ENCODE assay signal across 8 cellular contexts in genomic region chr4:113300384-113301011, GRCh38.
A peak's percentile ranks its signal among the peaks of the same experiment; 100 is the strongest.
DNase-seq lines count a peak whose midpoint lies in the region; ATAC-seq and TF ChIP-seq lines count a peak whose summit lies in the region.

No MANE protein-coding gene starts in this region.

- DNase-seq in Caco-2: no peak
- DNase-seq in LHCN-M2 (ENCODE audit: low read depth): peak; percentile 76
- peak; percentile 77 to 94 for DNase-seq in fibroblast of lung (ENCODE audit: low read depth in 2 of 2)
- DNase-seq in omental fat pad (ENCODE audit: low spot score): no peak
- DNase-seq in activated CD4-positive, CD25-positive, alpha-beta regulatory T cell treated with anti-CD3 and anti-CD28 coated beads, Interleukin-2, amount 50 U/mL, for 72 hours: no peak
- no peak for DNase-seq in NOMO-1 treated with DMSO at 0.1 percent for 48 hours (lab: John Stamatoyannopoulos, UW; ENCODE audit: unreplicated experiment)
- DNase-seq in NCI-H1048 (lab: John Stamatoyannopoulos, UW): no peak
- DNase-seq in type B pancreatic cell (ENCODE audit: extremely low spot score, unreplicated experiment): no peak

- intact Hi-C loops in Caco-2 (cut with micrococcal nuclease; ENCODE audit: unreplicated experiment): no loop called here

- TF ChIP-seq CTCF in Caco-2 (IDR thresholded peaks at IDR 0.05; ENCODE audit: insufficient read depth in 1 of 2, low read depth in 1 of 2, low read length in 1 of 2, severe bottlenecking in 1 of 2, unreplicated experiment in 1 of 2) (no peak), fibroblast of lung (conservative IDR thresholded peaks at IDR 0.05 in 1 of 2, IDR thresholded peaks at IDR 0.05 in 1 of 2; ENCODE audit: low read depth in 1 of 2, low read length in 2 of 2) (no peak), omental fat pad (IDR thresholded peaks at IDR 0.05) (no peak), type B pancreatic cell (conservative IDR thresholded peaks at IDR 0.05) (no peak)

- H3K36me3 Mint-ChIP-seq in Caco-2 (ENCODE audit: insufficient read depth, unreplicated experiment): no peaks in the 10 kb centered on the region
- no peaks in the 10 kb centered on the region for H3K36me3 Mint-ChIP-seq in type B pancreatic cell

- peak; percentile 99 for ATAC-seq in omental fat pad (ENCODE audit: low FRiP score)

- H3K4me2 ChIP-seq in fibroblast of lung (ENCODE audit: extremely low read depth, insufficient read depth, low read length): no peak overlapping the region

- H3K4me3 ChIP-seq in Caco-2 (ENCODE audit: low read depth, low read length) (no peak overlapping the region), fibroblast of lung (replicated peaks in 1 of 4; ENCODE audit: control extremely low read depth in 1 of 4, insufficient read depth in 1 of 4, low read depth in 3 of 4, low read length in 4 of 4) (no peak overlapping the region)

- H3K27me3 ChIP-seq in Caco-2 (replicated peaks; ENCODE audit: control insufficient read depth, insufficient read depth, low read length) (no peaks in the 10 kb centered on the region), fibroblast of lung (ENCODE audit: control insufficient read depth, insufficient read depth, low read length) (no peaks in the 10 kb centered on the region)

- H4K20me1 ChIP-seq in fibroblast of lung (ENCODE audit: control insufficient read depth, extremely low read depth, insufficient read depth, low read length): no peaks in the 10 kb centered on the region

- H2AFZ ChIP-seq in fibroblast of lung (ENCODE audit: low read length): peak overlapping the region; percentile 52

- no peaks in the 10 kb centered on the region for H3K79me2 ChIP-seq in fibroblast of lung (ENCODE audit: control insufficient read depth, insufficient read depth, low read length)

- H3K4me1 ChIP-seq in Caco-2: no peaks in the 10 kb centered on the region
- no peaks in the 10 kb centered on the region for H3K4me1 ChIP-seq in fibroblast of lung (ENCODE audit: control insufficient read depth, extremely low read depth, insufficient read depth, low read length)

- H3K36me3 ChIP-seq in Caco-2 (ENCODE audit: control insufficient read depth, insufficient read depth, low read length) (no peaks in the 10 kb centered on the region), fibroblast of lung (ENCODE audit: control insufficient read depth, insufficient read depth, low read length) (no peaks in the 10 kb centered on the region)

- no peaks in the 10 kb centered on the region for H3K4me1 Mint-ChIP-seq in Caco-2 (ENCODE audit: low read depth, unreplicated experiment)
- H3K4me1 Mint-ChIP-seq in type B pancreatic cell (ENCODE audit: unreplicated experiment): no peaks in the 10 kb centered on the region

- H3K9me3 ChIP-seq in Caco-2: no peaks in the 10 kb centered on the region
- H3K9me3 ChIP-seq in fibroblast of lung (ENCODE audit: control insufficient read depth, insufficient read depth, low read depth, low read length): no peaks in the 10 kb centered on the region

- POLR2A ChIA-PET in Caco-2 (lab: Charles Lee): no interaction called here

- H3K27ac Mint-ChIP-seq in Caco-2 (ENCODE audit: unreplicated experiment): peak overlapping the region; percentile 16
- H3K27ac Mint-ChIP-seq in type B pancreatic cell: no peak overlapping the region

- peak overlapping the region; percentile 70 for H3K27ac ChIP-seq in fibroblast of lung (ENCODE audit: insufficient read depth, low read length)

- no peak overlapping the region for H3K9ac ChIP-seq in fibroblast of lung (ENCODE audit: insufficient read depth, low read length)

- no peak overlapping the region for H3K4me3 Mint-ChIP-seq in Caco-2 (ENCODE audit: unreplicated experiment)
- H3K4me3 Mint-ChIP-seq in type B pancreatic cell: no peak overlapping the region

- H3K27me3 Mint-ChIP-seq in Caco-2 (ENCODE audit: insufficient read depth, unreplicated experiment): no peaks in the 10 kb centered on the region
- no peaks in the 10 kb centered on the region for H3K27me3 Mint-ChIP-seq in type B pancreatic cell

- no TSS peak for BruUV-seq in Caco-2 (replicated peaks; lab: Mats Ljungman, UMichigan)

- CTCF ChIA-PET in Caco-2 (lab: Charles Lee): no interaction called here

- no peaks in the 10 kb centered on the region for H3K9me3 Mint-ChIP-seq in Caco-2 (ENCODE audit: unreplicated experiment)
- no peaks in the 10 kb centered on the region for H3K9me3 Mint-ChIP-seq in type B pancreatic cell

Comparison
In these comparisons a context has a peak if more than half of its experiments do, and no peak if none do; other contexts are left out.
1. DNase-seq: peak in LHCN-M2 (single experiment) and fibroblast of lung (2 of 2); none in Caco-2 (0 of 2), omental fat pad (single experiment), activated CD4-positive, CD25-positive, alpha-beta regulatory T cell treated with anti-CD3 and anti-CD28 coated beads, Interleukin-2, amount 50 U/mL, for 72 hours (single experiment), NOMO-1 treated with DMSO at 0.1 percent for 48 hours (single experiment), NCI-H1048 (single experiment) and type B pancreatic cell (single experiment).